In genomic region chr2:219629976-219630695, GRCh38 we compare ENCODE assay signal across 1 cellular context.
TF ChIP-seq lines count a peak whose summit lies in the region.

No MANE protein-coding gene starts in this region.

TF ChIP-seq in HepG2, 621 proteins besides CTCF, POLR2A, EP300 and RAD21:
- TF ChIP-seq XRCC5 (optimal IDR thresholded peaks at IDR 0.05; ENCODE audit: low read length) = peak; percentile 8
- peak; percentile 17; the same call in 1 of the 2 replicates for TF ChIP-seq ZNF687 (CRISPR knock-in tag; IDR thresholded peaks at IDR 0.05)
- 0 out of 2 replicates have a peak, but pooled peaks have one; percentile 56 for TF ChIP-seq HNRNPL (IDR thresholded peaks at IDR 0.05; ENCODE audit: low read depth, low read length)
- no peak for TF ChIP-seq KAT8 (CRISPR knock-in tag; IDR thresholded peaks at IDR 0.05)
- TF ChIP-seq KLF9 (CRISPR knock-in tag; IDR thresholded peaks at IDR 0.05; ENCODE audit: low read depth) = no peak
- TF ChIP-seq UBTF (CRISPR knock-in tag; IDR thresholded peaks at IDR 0.05) = 0 out of 2 replicates have a peak, but pooled peaks have one; percentile 11
- TF ChIP-seq PATZ1 (CRISPR knock-in tag; IDR thresholded peaks at IDR 0.05) = 0 out of 2 replicates have a peak, but pooled peaks have one; percentile 9
